8 cellular contexts compared by ENCODE assay signal in genomic region chr7:98281757-98282652, GRCh38. TPM values are rescaled to one million over a fixed set of nuclear protein-coding genes. Genes with fewer than 3 reads are reported as not detected.
A peak's percentile ranks its signal among the peaks of the same experiment; 100 is the strongest.
DNase-seq lines count a peak whose midpoint lies in the region; ATAC-seq, FAIRE-seq and TF ChIP-seq lines count a peak whose summit lies in the region.

No MANE protein-coding gene starts in this region.

- no peaks in the 10 kb centered on the region for H3K9me3 Mint-ChIP-seq in T-helper 2 cell treated with Interferon-gamma antibody and Interleukin-4, amounts not matched to agents 5 μg/mL and 100 μg/mL, for 36 hours
- H3K9me3 Mint-ChIP-seq in endodermal cell, result no peaks in the 10 kb centered on the region
- H3K9me3 Mint-ChIP-seq in natural killer cell, result no peaks in the 10 kb centered on the region

- H3K27ac ChIP-seq in 22Rv1 (peak overlapping the region; percentile 81), endodermal cell (ENCODE audit: low read depth, low read length) (no peak overlapping the region)

- DNase-seq in T-helper 2 cell treated with Interferon-gamma antibody and Interleukin-4, amounts not matched to agents 5 μg/mL and 100 μg/mL, for 36 hours (ENCODE audit: low spot score), result no peak
- DNase-seq in endodermal cell, result no peak
- peak; percentile 50 for DNase-seq in natural killer cell
- no peak for DNase-seq in 8988T
- DNase-seq in D721Med (ENCODE audit: insufficient read length, low spot score), result no peak

- H3K9ac ChIP-seq in endodermal cell (ENCODE audit: extremely low read depth, low read length, poor library complexity, severe bottlenecking), result peak overlapping the region; percentile 85

- H3K4me1 ChIP-seq in endodermal cell (ENCODE audit: control insufficient read depth, insufficient read depth, low read length), result no peaks in the 10 kb centered on the region

- ATAC-seq in GM18867 (IDR thresholded peaks at IDR 0.05; ENCODE audit: unreplicated experiment) (peak; percentile 33), HG03039 (IDR thresholded peaks at IDR 0.05; ENCODE audit: unreplicated experiment) (peak; percentile 20), natural killer cell (peak; percentile 11 to 32 (median 24))

- TF ChIP-seq CTCF in 22Rv1 (IDR thresholded peaks at IDR 0.05), result no peak
- no peak for TF ChIP-seq CTCF in endodermal cell (conservative IDR thresholded peaks at IDR 0.05)
- TF ChIP-seq CTCF in natural killer cell (IDR thresholded peaks at IDR 0.05), result no peak
- TF ChIP-seq CTCF in D721Med (IDR thresholded peaks at IDR 0.05; ENCODE audit: insufficient read depth, missing control alignments), result no peak

- FAIRE-seq in D721Med (lab: Jason Lieb, UNC), result no peak

- H3K4me3 Mint-ChIP-seq in T-helper 2 cell treated with Interferon-gamma antibody and Interleukin-4, amounts not matched to agents 5 μg/mL and 100 μg/mL, for 36 hours, result peak overlapping the region; percentile 87
- H3K4me3 Mint-ChIP-seq in endodermal cell (peak overlapping the region; percentile 84), natural killer cell (peak overlapping the region; percentile 80)

- intact Hi-C loops in natural killer cell (cut with micrococcal nuclease), result loop anchor here (2.0 kb wide), 1 partner anchor 29 kb away; the partner anchor contains the start of gene TECPR1

- peaks cover 18% of the 10 kb centered on the region for H3K4me1 Mint-ChIP-seq in T-helper 2 cell treated with Interferon-gamma antibody and Interleukin-4, amounts not matched to agents 5 μg/mL and 100 μg/mL, for 36 hours (ENCODE audit: low read depth)
- peaks cover 25% of the 10 kb centered on the region for H3K4me1 Mint-ChIP-seq in endodermal cell
- H3K4me1 Mint-ChIP-seq in natural killer cell, result peaks cover 22 to 38% of the 10 kb centered on the region in 2 donors

- no peaks in the 10 kb centered on the region for H3K27me3 Mint-ChIP-seq in T-helper 2 cell treated with Interferon-gamma antibody and Interleukin-4, amounts not matched to agents 5 μg/mL and 100 μg/mL, for 36 hours (ENCODE audit: low read depth)
- no peaks in the 10 kb centered on the region for H3K27me3 Mint-ChIP-seq in endodermal cell (ENCODE audit: insufficient read depth)
- no peaks in the 10 kb centered on the region for H3K27me3 Mint-ChIP-seq in natural killer cell (ENCODE audit: low read depth in 2 of 2)

- H3K27ac Mint-ChIP-seq in T-helper 2 cell treated with Interferon-gamma antibody and Interleukin-4, amounts not matched to agents 5 μg/mL and 100 μg/mL, for 36 hours, result peak overlapping the region; percentile 76
- H3K27ac Mint-ChIP-seq in endodermal cell, result peak overlapping the region; percentile 90
- H3K27ac Mint-ChIP-seq in natural killer cell, result peak overlapping the region; percentile 73 to 87

- peaks cover 5% of the 10 kb centered on the region for H3K36me3 Mint-ChIP-seq in T-helper 2 cell treated with Interferon-gamma antibody and Interleukin-4, amounts not matched to agents 5 μg/mL and 100 μg/mL, for 36 hours (ENCODE audit: low read depth)
- H3K36me3 Mint-ChIP-seq in endodermal cell (ENCODE audit: low read depth), result peaks cover 6% of the 10 kb centered on the region
- no peaks in the 10 kb centered on the region for H3K36me3 Mint-ChIP-seq in natural killer cell

- H3K27me3 ChIP-seq in endodermal cell (ENCODE audit: control insufficient read depth, insufficient read depth, low read length, poor library complexity, severe bottlenecking), result no peaks in the 10 kb centered on the region

- 4 to 6% methylated on average over 20 to 80 of the region's 80 CpGs for WGBS in endodermal cell (ENCODE audit: insufficient coverage in 1 of 2, insufficient read length in 1 of 2), 2 experiments

- no peaks in the 10 kb centered on the region for H3K9me3 ChIP-seq in endodermal cell (ENCODE audit: control insufficient read depth, low read length)

- peak overlapping the region; percentile 88 for H3K4me3 ChIP-seq in endodermal cell (ENCODE audit: low read length)

- no peaks in the 10 kb centered on the region for H3K36me3 ChIP-seq in endodermal cell (ENCODE audit: control insufficient read depth, insufficient read depth, low read length)

RNA-seq across cellular contexts. Expression of gene BRI3, which starts 0.5 kb away (rescaled TPM):
- total RNA-seq in endodermal cell, result 100 to 1,000 TPM; 130 to 152 TPM
- 158 TPM for polyA plus RNA-seq in endodermal cell (2013, experiment 1 of 2)
- 139 TPM for polyA plus RNA-seq in endodermal cell (2013, experiment 2 of 2)
- 10 to 100 TPM; 81.9 to 97.1 (median 90.0) TPM for total RNA-seq in natural killer cell

RNA-seq across cellular contexts. Expression of gene TECPR1, which starts 30.0 kb away (rescaled TPM):
- total RNA-seq in endodermal cell (10 to 100 TPM; 27.2 to 32.0 TPM), natural killer cell (10 to 100 TPM; 68.8 to 76.7 (median 70.3) TPM)
- 18.7 TPM for polyA plus RNA-seq in endodermal cell (2013, experiment 1 of 2)
- polyA plus RNA-seq in endodermal cell (2013, experiment 2 of 2), result 19.2 TPM
